ENCODE assay signal across 16 cellular contexts in genomic region chr10:101286248-101287046, GRCh38. TPM values are rescaled to one million over a fixed set of nuclear protein-coding genes. Genes with fewer than 3 reads are reported as not detected.
DNase-seq lines count a peak whose midpoint lies in the region; ATAC-seq, FAIRE-seq and TF ChIP-seq lines count a peak whose summit lies in the region.
"Had no signal": no experiment of that assay in that cellular context is flagged by ENCODE, and none has a peak within 500 bp of the region (broad histone marks: within the 10 kb centered on the region; RNA-seq: fewer than 3 reads in every experiment).

No MANE protein-coding gene starts in this region.

- TF ChIP-seq CTCF in A549 (IDR thresholded peaks at IDR 0.05) (no peak), WTC11 (IDR thresholded peaks at IDR 0.05) (no peak)

- H3K4me3 ChIP-seq in A549 (no peak overlapping the region), HUES6 (ENCODE audit: low read depth, low read length) (peak overlapping the region; percentile 30; the same call in 1 of the 2 replicates)
- H3K4me3 ChIP-seq: BLaER1, PC-9 had no signal

- no peaks in the 10 kb centered on the region for H3K9me3 Mint-ChIP-seq in WTC11
- H3K9me3 Mint-ChIP-seq in naive B cell = peaks cover 0 to 2% (median 0%) of the 10 kb centered on the region in 7 donors
- H3K9me3 Mint-ChIP-seq: CD4-positive, alpha-beta memory T cell had no signal

- ATAC-seq in A549 = no peak
- no peak for ATAC-seq in WTC11
- peak; percentile 51 to 56 for ATAC-seq in naive B cell (ENCODE audit: low read depth in 2 of 2)

- FAIRE-seq in A549 (lab: Jason Lieb, UNC) = no peak
- FAIRE-seq: H54 had no signal

- H3K27me3 Mint-ChIP-seq in WTC11 (ENCODE audit: low read depth) (peaks cover 97% of the 10 kb centered on the region), naive B cell (peaks cover 78 to 97% (median 96%) of the 10 kb centered on the region in 3 donors)

- H3K36me3 ChIP-seq in HUES6 (ENCODE audit: control insufficient read depth, insufficient read depth, low read length) = no peaks in the 10 kb centered on the region
- H3K36me3 ChIP-seq: BLaER1 had no signal

- 0 out of 3 replicates have a peak overlapping the region, but pooled peaks have one; percentile 23 for H3K4me2 ChIP-seq in A549
- H3K4me2 ChIP-seq: BLaER1, PC-9 had no signal

- no peak overlapping the region for H3K27ac ChIP-seq in A549
- no peak overlapping the region for H3K27ac ChIP-seq in HUES6 (ENCODE audit: low read depth, low read length)
- H3K27ac ChIP-seq: BLaER1, PC-9, RWPE1 had no signal

- 77% methylated on average over 11 of the region's 12 CpGs for WGBS in A549 (ENCODE audit: missing lambda C conversion rate)

- H3K4me1 ChIP-seq in A549 = peaks cover 6% of the 10 kb centered on the region; the same call in 2 of the 3 replicates
- peaks cover 70% of the 10 kb centered on the region for H3K4me1 ChIP-seq in HUES6 (ENCODE audit: control insufficient read depth, insufficient read depth, low read length)

- TF ChIP-seq EP300 in A549 (IDR thresholded peaks at IDR 0.05) = no peak

- H3K9me3 ChIP-seq in A549 = no peaks in the 10 kb centered on the region
- no peaks in the 10 kb centered on the region for H3K9me3 ChIP-seq in HUES6 (ENCODE audit: control insufficient read depth, insufficient read depth, low read depth, low read length)

- no peak overlapping the region for H3K9ac ChIP-seq in HUES6 (ENCODE audit: low read length)
- H3K9ac ChIP-seq: BLaER1 had no signal

- DNase-seq in A549 (ENCODE audit: low read depth in 1 of 2, low spot score in 1 of 2) = no peak
- no peak for DNase-seq in WTC11 (ENCODE audit: low spot score)
- DNase-seq in naive B cell = no peak
- DNase-seq in SHP77 treated with DMSO at 0.1 percent for 48 hours (lab: John Stamatoyannopoulos, UW) = no peak
- DNase-seq in activated CD4-positive, alpha-beta T cell treated with anti-CD3 and anti-CD28 coated beads for 48 hours = no peak
- no peak for DNase-seq in stimulated activated CD8-positive, alpha-beta memory T cell treated with anti-CD3 and anti-CD28 coated beads, Interleukin-4, amount 100 ng/mL, for 48 hours
- DNase-seq: CD4-positive, alpha-beta memory T cell; NCI-H1417 treated with DMSO at 0.1 percent for 48 hours; PC-9 had no signal

- no peak for TF ChIP-seq RAD21 in A549 (conservative IDR thresholded peaks at IDR 0.05 in 1 of 2, IDR thresholded peaks at IDR 0.05 in 1 of 2)

- H3K36me3 Mint-ChIP-seq in WTC11 (no peaks in the 10 kb centered on the region), naive B cell (peaks cover 0 to 12% of the 10 kb centered on the region in 2 donors)
- H3K36me3 Mint-ChIP-seq: CD4-positive, alpha-beta memory T cell had no signal

- no peak for TF ChIP-seq POLR2A in A549 (IDR thresholded peaks at IDR 0.05; ENCODE audit: low read length)

- CTCF ChIA-PET in A549 (lab: Yijun Ruan, JAX) (interaction anchor here (0.7 to 15.8 kb wide), 9 partner anchors 11 to 493 kb away, joined by 3 to 253 read pairs (median 3); no protein-coding TSS in a partner anchor), WTC11 (lab: Charles Lee) (interaction anchor here (1.0 to 12.3 kb wide), 18 partner anchors 9 to 284 kb away, joined by 3 to 203 read pairs (median 20); no protein-coding TSS in a partner anchor)

- H3K27me3 ChIP-seq in HUES6 (ENCODE audit: control insufficient read depth, insufficient read depth, low read length) = peaks cover 94% of the 10 kb centered on the region

- H3K4me1 Mint-ChIP-seq in WTC11 (peaks cover 79% of the 10 kb centered on the region), naive B cell (peaks cover 19 to 39% (median 26%) of the 10 kb centered on the region in 3 donors)

- H3K4me3 Mint-ChIP-seq in WTC11 (peak overlapping the region; percentile 33; the same call in 1 of the 2 replicates), naive B cell (peak overlapping the region in 1 of 8 donors; percentile 18)
- H3K4me3 Mint-ChIP-seq: CD4-positive, alpha-beta memory T cell had no signal

- POLR2A ChIA-PET in A549 (lab: Yijun Ruan, JAX) (no interaction called here), WTC11 (lab: Charles Lee) (interaction anchor here (1.2 kb wide), 1 partner anchor 13 kb away, joined by 3 read pairs; no protein-coding TSS in a partner anchor)

- H3K27ac Mint-ChIP-seq in WTC11 (no peak overlapping the region), naive B cell (no peak overlapping the region)
- H3K27ac Mint-ChIP-seq: CD4-positive, alpha-beta memory T cell had no signal

TF ChIP-seq in A549, 52 proteins besides CTCF, POLR2A, EP300 and RAD21 (continues in another document):
- TF ChIP-seq REST (IDR thresholded peaks at IDR 0.05) (no peak), ZSCAN20 (CRISPR knock-in tag; IDR thresholded peaks at IDR 0.05) (no peak), GATA3 (IDR thresholded peaks at IDR 0.05; ENCODE audit: borderline replicate concordance) (no peak), CHD2 (IDR thresholded peaks at IDR 0.05; ENCODE audit: low read length, partially characterized antibody) (no peak)

TF ChIP-seq in WTC11, 78 proteins besides CTCF, POLR2A, EP300 and RAD21:
- TF ChIP-seq JAZF1 (CRISPR knock-in tag; IDR thresholded peaks at IDR 0.05) (no peak), NFATC4 (CRISPR knock-in tag; IDR thresholded peaks at IDR 0.05) (no peak), AR (CRISPR knock-in tag; IDR thresholded peaks at IDR 0.05) (no peak), PRRX2 (CRISPR knock-in tag; IDR thresholded peaks at IDR 0.05) (no peak), NFYB (CRISPR knock-in tag; conservative IDR thresholded peaks at IDR 0.05; ENCODE audit: low read depth) (no peak)
- TF ChIP-seq, protein P1, sequence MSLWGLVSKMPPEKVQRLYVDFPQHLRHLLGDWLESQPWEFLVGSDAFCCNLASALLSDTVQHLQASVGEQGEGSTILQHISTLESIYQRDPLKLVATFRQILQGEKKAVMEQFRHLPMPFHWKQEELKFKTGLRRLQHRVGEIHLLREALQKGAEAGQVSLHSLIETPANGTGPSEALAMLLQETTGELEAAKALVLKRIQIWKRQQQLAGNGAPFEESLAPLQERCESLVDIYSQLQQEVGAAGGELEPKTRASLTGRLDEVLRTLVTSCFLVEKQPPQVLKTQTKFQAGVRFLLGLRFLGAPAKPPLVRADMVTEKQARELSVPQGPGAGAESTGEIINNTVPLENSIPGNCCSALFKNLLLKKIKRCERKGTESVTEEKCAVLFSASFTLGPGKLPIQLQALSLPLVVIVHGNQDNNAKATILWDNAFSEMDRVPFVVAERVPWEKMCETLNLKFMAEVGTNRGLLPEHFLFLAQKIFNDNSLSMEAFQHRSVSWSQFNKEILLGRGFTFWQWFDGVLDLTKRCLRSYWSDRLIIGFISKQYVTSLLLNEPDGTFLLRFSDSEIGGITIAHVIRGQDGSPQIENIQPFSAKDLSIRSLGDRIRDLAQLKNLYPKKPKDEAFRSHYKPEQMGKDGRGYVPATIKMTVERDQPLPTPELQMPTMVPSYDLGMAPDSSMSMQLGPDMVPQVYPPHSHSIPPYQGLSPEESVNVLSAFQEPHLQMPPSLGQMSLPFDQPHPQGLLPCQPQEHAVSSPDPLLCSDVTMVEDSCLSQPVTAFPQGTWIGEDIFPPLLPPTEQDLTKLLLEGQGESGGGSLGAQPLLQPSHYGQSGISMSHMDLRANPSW (CRISPR knock-in tag; conservative IDR thresholded peaks at IDR 0.05; ENCODE audit: low read depth) = no peak
- TF ChIP-seq, protein P2, sequence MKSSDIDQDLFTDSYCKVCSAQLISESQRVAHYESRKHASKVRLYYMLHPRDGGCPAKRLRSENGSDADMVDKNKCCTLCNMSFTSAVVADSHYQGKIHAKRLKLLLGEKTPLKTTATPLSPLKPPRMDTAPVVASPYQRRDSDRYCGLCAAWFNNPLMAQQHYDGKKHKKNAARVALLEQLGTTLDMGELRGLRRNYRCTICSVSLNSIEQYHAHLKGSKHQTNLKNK (CRISPR knock-in tag; IDR thresholded peaks at IDR 0.05) = no peak

RNA-seq across cellular contexts. Expression of gene LBX1, which starts 57.2 kb away (rescaled TPM):
- polyA plus RNA-seq in A549 (2011; rRNA removed) (not detected in 2 replicates), A549 (2017; fragmentation: RNase III; extraction: RNeasy Plus Mini Kit Qiagen cat#74134 plus additional on column Dnase treatment) (not detected in 3 replicates), naive B cell (ENCODE audit: low read depth in 6 of 6) (not detected)
- polyA plus RNA-seq in A549 (2012; cell fraction: cytosol; rRNA removed) = 0.01 TPM in 1 of 2 replicates, not detected in the other
- not detected in 2 replicates for polyA plus RNA-seq in A549 (2012; cell fraction: nucleus; rRNA removed)
- polyA minus RNA-seq in A549 (2011; rRNA and poly(A)+ RNA removed) = not detected in 2 replicates
- total RNA-seq in WTC11 (2021) = not detected in 3 replicates
- total RNA-seq: A673; CD4-positive, alpha-beta memory T cell; HT-29; M059J; PC-9 had no signal
- polyA plus RNA-seq: CD4-positive, alpha-beta memory T cell had no signal

Comparison
In these comparisons a context has a peak if more than half of its experiments do, and no peak if none do; other contexts are left out.
1. ATAC-seq: peak in naive B cell (2 of 2); none in A549 (0 of 2) and WTC11 (single experiment).